11 cellular contexts compared by ENCODE assay signal in the genomic region with DNA sequence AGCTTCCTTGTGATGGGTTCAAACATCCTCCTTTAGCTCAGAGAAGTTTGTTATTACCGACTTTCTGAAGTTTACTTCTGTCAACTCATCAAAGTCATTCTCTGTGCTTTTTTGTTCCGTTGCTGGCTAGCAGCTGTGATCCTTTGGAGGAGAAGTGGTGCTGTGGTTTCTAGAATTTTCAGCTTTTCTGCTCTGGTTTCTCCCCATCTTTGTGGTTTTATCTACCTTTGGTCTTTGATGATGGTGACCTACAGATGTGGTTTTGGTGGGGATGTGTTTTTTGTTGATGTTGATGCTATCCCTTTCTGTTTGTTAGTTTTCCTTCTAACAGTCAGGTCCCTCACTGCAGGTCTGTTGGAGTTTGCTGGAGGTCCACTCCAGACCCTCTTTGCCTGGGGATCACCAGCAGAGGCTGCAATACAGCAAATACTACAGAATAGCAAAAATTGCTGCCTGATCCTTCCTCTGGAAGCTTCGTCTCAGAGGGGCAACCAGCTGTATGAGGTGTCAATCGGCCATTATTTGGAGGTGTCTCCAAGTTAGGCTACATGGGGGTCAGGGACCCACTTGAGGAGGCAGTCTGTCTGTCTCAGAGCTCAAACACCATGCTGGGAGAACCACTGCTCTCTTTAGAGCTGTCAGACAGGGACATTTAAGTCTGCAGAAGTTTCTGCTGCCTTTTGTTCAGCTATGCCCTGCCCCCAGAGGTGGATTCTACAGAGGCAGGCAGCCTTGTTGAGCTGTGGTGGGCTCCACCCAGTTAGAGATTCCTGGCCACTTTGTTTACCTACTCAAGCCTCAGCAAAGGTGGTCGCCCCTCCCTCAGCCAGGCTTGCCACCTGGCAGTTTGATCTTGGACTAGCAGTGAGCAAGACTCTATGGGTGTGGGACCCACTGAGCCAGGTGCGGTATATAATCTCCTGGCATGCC. TPM values are rescaled to one million over a fixed set of nuclear protein-coding genes. Genes with fewer than 3 reads are reported as not detected.
A peak's percentile ranks its signal among the peaks of the same experiment; 100 is the strongest.
DNase-seq lines count a peak whose midpoint lies in the region; ATAC-seq and TF ChIP-seq lines count a peak whose summit lies in the region.
"Not testable (repeated sequence)": the region's sequence is repeated elsewhere in the genome, so short reads cannot be mapped to it uniquely, and the experiment has no call there.
"Had no signal": no experiment of that assay in that cellular context is flagged by ENCODE, and none has a peak within 500 bp of the region (broad histone marks: within the 10 kb centered on the region; RNA-seq: fewer than 3 reads in every experiment).

No MANE protein-coding gene starts in this region.

- H3K9me3 ChIP-seq in CD4-positive, alpha-beta memory T cell (ENCODE audit: control insufficient read depth in 1 of 2, low read length in 2 of 2); endodermal cell (ENCODE audit: control insufficient read depth, low read length): not testable (repeated sequence)

- peak overlapping the region; percentile 80 to 95 (median 92) for H3K27ac Mint-ChIP-seq in CD4-positive, alpha-beta memory T cell
- H3K27ac Mint-ChIP-seq in activated CD4-positive, alpha-beta T cell treated with anti-CD3 and anti-CD28 coated beads for 36 hours, result peak overlapping the region; percentile 64
- H3K27ac Mint-ChIP-seq in activated CD8-positive, alpha-beta T cell treated with anti-CD3 and anti-CD28 coated beads, Interleukin-2, amount 10 ng/mL, durations not matched to agents 7 days and 5 days, result peak overlapping the region; percentile 82
- peak overlapping the region; percentile 80 for H3K27ac Mint-ChIP-seq in activated T-helper 1 cell treated with anti-CD3 and anti-CD28 coated beads, Interleukin-12 subunit alpha, Interleukin-12 subunit beta, Interleukin-2, Interleukin-4 antibody, amounts not matched to agents 30 ng/mL and 10 ng/mL and 1 ng/mL, durations not matched to agents 14 hours and 24 hours and 36 hours
- H3K27ac Mint-ChIP-seq in activated naive CD8-positive, alpha-beta T cell, result peak overlapping the region; percentile 13
- H3K27ac Mint-ChIP-seq in endodermal cell, result not testable (repeated sequence)
- H3K27ac Mint-ChIP-seq in stimulated activated naive CD8-positive, alpha-beta T cell treated with anti-CD3 and anti-CD28 coated beads, Interleukin-15, amount 100 ng/mL, for 72 hours, result peak overlapping the region in 1 of 2 donors; percentile 29

- CTCF ChIA-PET in CD4-positive, alpha-beta memory T cell (lab: Charles Lee; ENCODE audit: partially characterized antibody), result interaction anchor here (1.0 to 3.3 kb wide), 4 partner anchors 150 to 174 kb away, joined by 3 to 14 read pairs (median 4); no protein-coding TSS in a partner anchor
- CTCF ChIA-PET in activated CD4-positive, alpha-beta T cell treated with anti-CD3 and anti-CD28 coated beads for 36 hours (lab: Charles Lee), result interaction anchor here (1.0 to 1.6 kb wide), 3 partner anchors 14 to 199 kb away, joined by 3 to 11 read pairs (median 3); no protein-coding TSS in a partner anchor
- CTCF ChIA-PET in activated CD8-positive, alpha-beta T cell treated with anti-CD3 and anti-CD28 coated beads, Interleukin-2, amount 10 ng/mL, durations not matched to agents 7 days and 5 days (lab: Charles Lee), result interaction anchor here (0.8 to 1.6 kb wide), 12 partner anchors 14 to 627 kb away, joined by 3 to 8 read pairs (median 4); partner anchors contain the start of gene HNRNPUL1

- intact Hi-C loops in CD4-positive, alpha-beta memory T cell (cut with micrococcal nuclease), result loop anchor here (1.0 to 2.0 kb wide), 2 partner anchors 61 to 144 kb away; no protein-coding TSS in a partner anchor
- intact Hi-C loops in activated CD4-positive, alpha-beta T cell treated with anti-CD3 and anti-CD28 coated beads for 36 hours (cut with DNase I, micrococcal nuclease), result loop anchor here in 1 of 2 experiments (2.0 to 5.0 kb wide), 2 partner anchors 32 to 292 kb away; partner anchors contain the start of gene HNRNPUL1
- intact Hi-C loops in activated T-helper 1 cell treated with anti-CD3 and anti-CD28 coated beads, Interleukin-12 subunit alpha, Interleukin-12 subunit beta, Interleukin-2, Interleukin-4 antibody, amounts not matched to agents 30 ng/mL and 10 ng/mL and 1 ng/mL, durations not matched to agents 14 hours and 24 hours and 36 hours (cut with micrococcal nuclease), result loop anchor here (1.0 to 5.0 kb wide), 3 partner anchors 95 to 337 kb away; partner anchors contain the start of gene HNRNPUL1

- POLR2A ChIA-PET in CD4-positive, alpha-beta memory T cell (lab: Charles Lee; ENCODE audit: partially characterized antibody), result interaction anchor here (0.6 to 2.8 kb wide), 15 partner anchors 9 to 365 kb away, joined by 3 to 17 read pairs (median 3); partner anchors contain the start of genes COQ8B, HNRNPUL1 and ITPKC
- POLR2A ChIA-PET in activated CD4-positive, alpha-beta T cell treated with anti-CD3 and anti-CD28 coated beads for 36 hours (lab: Charles Lee), result interaction anchor here (0.7 kb wide), 1 partner anchor 146 kb away, joined by 3 read pairs; no protein-coding TSS in a partner anchor
- POLR2A ChIA-PET in activated CD8-positive, alpha-beta T cell treated with anti-CD3 and anti-CD28 coated beads, Interleukin-2, amount 10 ng/mL, durations not matched to agents 7 days and 5 days (lab: Charles Lee), result interaction anchor here (0.7 to 1.2 kb wide), 2 partner anchors 71 to 395 kb away, joined by 3 read pairs; no protein-coding TSS in a partner anchor

- H3K27me3 Mint-ChIP-seq in CD4-positive, alpha-beta memory T cell; activated CD4-positive, alpha-beta T cell treated with anti-CD3 and anti-CD28 coated beads for 36 hours; activated T-helper 1 cell treated with anti-CD3 and anti-CD28 coated beads, Interleukin-12 subunit alpha, Interleukin-12 subunit beta, Interleukin-2, Interleukin-4 antibody, amounts not matched to agents 30 ng/mL and 10 ng/mL and 1 ng/mL, durations not matched to agents 14 hours and 24 hours and 36 hours (ENCODE audit: insufficient read depth); activated naive CD8-positive, alpha-beta T cell; endodermal cell (ENCODE audit: insufficient read depth); stimulated activated naive CD8-positive, alpha-beta T cell treated with anti-CD3 and anti-CD28 coated beads, Interleukin-15, amount 100 ng/mL, for 72 hours: not testable (repeated sequence)
- H3K27me3 Mint-ChIP-seq in activated CD8-positive, alpha-beta T cell treated with anti-CD3 and anti-CD28 coated beads, Interleukin-2, amount 10 ng/mL, durations not matched to agents 7 days and 5 days (ENCODE audit: low read depth), result peaks cover 24% of the 10 kb centered on the region

- not testable (repeated sequence) for H3K9ac ChIP-seq in endodermal cell (ENCODE audit: extremely low read depth, low read length, poor library complexity, severe bottlenecking)

- DNase-seq in CD4-positive, alpha-beta memory T cell, result peak; percentile 70 to 87 (median 82)
- DNase-seq in T follicular helper cell (ENCODE audit: low read depth) (peak; percentile 33), endodermal cell (peak; percentile 22)
- DNase-seq in activated CD4-positive, alpha-beta T cell treated with anti-CD3 and anti-CD28 coated beads for 36 hours, result peak; percentile 12
- DNase-seq in activated CD8-positive, alpha-beta T cell treated with anti-CD3 and anti-CD28 coated beads, Interleukin-2, amount 10 ng/mL, durations not matched to agents 7 days and 5 days, result peak; percentile 59
- DNase-seq in activated T-helper 1 cell treated with anti-CD3 and anti-CD28 coated beads, Interleukin-12 subunit alpha, Interleukin-12 subunit beta, Interleukin-2, Interleukin-4 antibody, amounts not matched to agents 30 ng/mL and 10 ng/mL and 1 ng/mL, durations not matched to agents 14 hours and 24 hours and 36 hours (ENCODE audit: low spot score), result peak; percentile 60
- not testable (repeated sequence) for DNase-seq in stimulated activated naive CD8-positive, alpha-beta T cell treated with anti-CD3 and anti-CD28 coated beads, Interleukin-15, amount 100 ng/mL, for 72 hours

- H3K27ac ChIP-seq in CD4-positive, alpha-beta memory T cell (ENCODE audit: low read depth, low read length), result peak overlapping the region; percentile 6
- H3K27ac ChIP-seq in endodermal cell (ENCODE audit: low read depth, low read length), result not testable (repeated sequence)

- H3K9me3 Mint-ChIP-seq in CD4-positive, alpha-beta memory T cell; activated CD4-positive, alpha-beta T cell treated with anti-CD3 and anti-CD28 coated beads for 36 hours (ENCODE audit: low read depth); activated CD8-positive, alpha-beta T cell treated with anti-CD3 and anti-CD28 coated beads, Interleukin-2, amount 10 ng/mL, durations not matched to agents 7 days and 5 days (ENCODE audit: insufficient read depth); activated naive CD8-positive, alpha-beta T cell (ENCODE audit: low read depth); stimulated activated naive CD8-positive, alpha-beta T cell treated with anti-CD3 and anti-CD28 coated beads, Interleukin-15, amount 100 ng/mL, for 72 hours: not testable (repeated sequence)
- H3K9me3 Mint-ChIP-seq in activated T-helper 1 cell treated with anti-CD3 and anti-CD28 coated beads, Interleukin-12 subunit alpha, Interleukin-12 subunit beta, Interleukin-2, Interleukin-4 antibody, amounts not matched to agents 30 ng/mL and 10 ng/mL and 1 ng/mL, durations not matched to agents 14 hours and 24 hours and 36 hours, result peaks cover 11% of the 10 kb centered on the region
- peaks cover 41% of the 10 kb centered on the region for H3K9me3 Mint-ChIP-seq in endodermal cell

- not testable (repeated sequence) for H3K27me3 ChIP-seq in CD4-positive, alpha-beta memory T cell (ENCODE audit: insufficient read depth, low read length); endodermal cell (ENCODE audit: control insufficient read depth, insufficient read depth, low read length, poor library complexity, severe bottlenecking)

- peaks cover 33 to 43% (median 41%) of the 10 kb centered on the region in 4 donors for H3K4me1 Mint-ChIP-seq in CD4-positive, alpha-beta memory T cell
- H3K4me1 Mint-ChIP-seq in activated CD4-positive, alpha-beta T cell treated with anti-CD3 and anti-CD28 coated beads for 36 hours, result peaks cover 30% of the 10 kb centered on the region
- H3K4me1 Mint-ChIP-seq in activated CD8-positive, alpha-beta T cell treated with anti-CD3 and anti-CD28 coated beads, Interleukin-2, amount 10 ng/mL, durations not matched to agents 7 days and 5 days (ENCODE audit: low read depth), result peaks cover 32% of the 10 kb centered on the region
- peaks cover 47% of the 10 kb centered on the region for H3K4me1 Mint-ChIP-seq in activated T-helper 1 cell treated with anti-CD3 and anti-CD28 coated beads, Interleukin-12 subunit alpha, Interleukin-12 subunit beta, Interleukin-2, Interleukin-4 antibody, amounts not matched to agents 30 ng/mL and 10 ng/mL and 1 ng/mL, durations not matched to agents 14 hours and 24 hours and 36 hours (ENCODE audit: low read depth)
- H3K4me1 Mint-ChIP-seq in activated naive CD8-positive, alpha-beta T cell (ENCODE audit: low read depth), result peaks cover 43% of the 10 kb centered on the region
- not testable (repeated sequence) for H3K4me1 Mint-ChIP-seq in endodermal cell
- H3K4me1 Mint-ChIP-seq in stimulated activated naive CD8-positive, alpha-beta T cell treated with anti-CD3 and anti-CD28 coated beads, Interleukin-15, amount 100 ng/mL, for 72 hours, result peaks cover 31% of the 10 kb centered on the region

- H3K4me3 ChIP-seq in CD4-positive, alpha-beta memory T cell (ENCODE audit: low read length in 2 of 2); endodermal cell (ENCODE audit: low read length): not testable (repeated sequence)

- H3K4me3 Mint-ChIP-seq in CD4-positive, alpha-beta memory T cell, result peak overlapping the region; percentile 40 to 84 (median 70)
- H3K4me3 Mint-ChIP-seq in activated CD4-positive, alpha-beta T cell treated with anti-CD3 and anti-CD28 coated beads for 36 hours; endodermal cell: not testable (repeated sequence)
- H3K4me3 Mint-ChIP-seq in activated CD8-positive, alpha-beta T cell treated with anti-CD3 and anti-CD28 coated beads, Interleukin-2, amount 10 ng/mL, durations not matched to agents 7 days and 5 days, result peak overlapping the region; percentile 9
- peak overlapping the region; percentile 28 for H3K4me3 Mint-ChIP-seq in activated T-helper 1 cell treated with anti-CD3 and anti-CD28 coated beads, Interleukin-12 subunit alpha, Interleukin-12 subunit beta, Interleukin-2, Interleukin-4 antibody, amounts not matched to agents 30 ng/mL and 10 ng/mL and 1 ng/mL, durations not matched to agents 14 hours and 24 hours and 36 hours
- H3K4me3 Mint-ChIP-seq in activated naive CD8-positive, alpha-beta T cell, result peak overlapping the region; percentile 66
- peak overlapping the region; percentile 18 to 60 for H3K4me3 Mint-ChIP-seq in stimulated activated naive CD8-positive, alpha-beta T cell treated with anti-CD3 and anti-CD28 coated beads, Interleukin-15, amount 100 ng/mL, for 72 hours

- ATAC-seq in activated CD4-positive, alpha-beta T cell treated with anti-CD3 and anti-CD28 coated beads for 36 hours; stimulated activated naive CD8-positive, alpha-beta T cell treated with anti-CD3 and anti-CD28 coated beads, Interleukin-15, amount 100 ng/mL, for 72 hours: not testable (repeated sequence)
- ATAC-seq in activated CD8-positive, alpha-beta T cell treated with anti-CD3 and anti-CD28 coated beads, Interleukin-2, amount 10 ng/mL, durations not matched to agents 7 days and 5 days, result peak; percentile 42

- peaks cover 33% of the 10 kb centered on the region for H3K4me1 ChIP-seq in CD4-positive, alpha-beta memory T cell (ENCODE audit: insufficient read depth, low read length)
- H3K4me1 ChIP-seq in endodermal cell (ENCODE audit: control insufficient read depth, insufficient read depth, low read length), result not testable (repeated sequence)

- not testable (repeated sequence) for TF ChIP-seq CTCF in endodermal cell (conservative IDR thresholded peaks at IDR 0.05)

- WGBS in endodermal cell (ENCODE audit: insufficient coverage in 1 of 2, insufficient read length in 1 of 2), 2 experiments, result 87 to 95% methylated on average over 4 to 6 of the region's 6 CpGs

- H3K36me3 ChIP-seq in CD4-positive, alpha-beta memory T cell (ENCODE audit: insufficient read depth, low read length); endodermal cell (ENCODE audit: control insufficient read depth, insufficient read depth, low read length): not testable (repeated sequence)

- not testable (repeated sequence) for H3K36me3 Mint-ChIP-seq in CD4-positive, alpha-beta memory T cell; activated CD4-positive, alpha-beta T cell treated with anti-CD3 and anti-CD28 coated beads for 36 hours (ENCODE audit: low read depth); activated CD8-positive, alpha-beta T cell treated with anti-CD3 and anti-CD28 coated beads, Interleukin-2, amount 10 ng/mL, durations not matched to agents 7 days and 5 days (ENCODE audit: low read depth); activated T-helper 1 cell treated with anti-CD3 and anti-CD28 coated beads, Interleukin-12 subunit alpha, Interleukin-12 subunit beta, Interleukin-2, Interleukin-4 antibody, amounts not matched to agents 30 ng/mL and 10 ng/mL and 1 ng/mL, durations not matched to agents 14 hours and 24 hours and 36 hours (ENCODE audit: low read depth); activated naive CD8-positive, alpha-beta T cell; endodermal cell (ENCODE audit: low read depth)

RNA-seq across cellular contexts. Expression of gene CYP2B6, which starts 20.4 kb away (rescaled TPM):
- total RNA-seq in CD4-positive, alpha-beta memory T cell, result not detected
- polyA plus RNA-seq in CD4-positive, alpha-beta memory T cell, result not detected
- total RNA-seq in activated CD4-positive, alpha-beta T cell treated with anti-CD3 and anti-CD28 coated beads for 36 hours, result not detected
- not detected for total RNA-seq in activated CD8-positive, alpha-beta T cell treated with anti-CD3 and anti-CD28 coated beads, Interleukin-2, amount 10 ng/mL, durations not matched to agents 7 days and 5 days
- not detected in 2 replicates for total RNA-seq in activated T-helper 1 cell treated with anti-CD3 and anti-CD28 coated beads, Interleukin-12 subunit alpha, Interleukin-12 subunit beta, Interleukin-2, Interleukin-4 antibody, amounts not matched to agents 30 ng/mL and 10 ng/mL and 1 ng/mL, durations not matched to agents 14 hours and 24 hours and 36 hours
- under 1 TPM in 1 of 2 donors, not detected in 1; 0.75 TPM for total RNA-seq in endodermal cell
- polyA plus RNA-seq in endodermal cell (2013, experiment 1 of 2), result not detected
- not detected for polyA plus RNA-seq in endodermal cell (2013, experiment 2 of 2)
- total RNA-seq: G401, HFFc6 had no signal
- polyA plus RNA-seq: K562 had no signal
